Comparison of ENCODE assay signal across 31 cellular contexts in the genomic region with DNA sequence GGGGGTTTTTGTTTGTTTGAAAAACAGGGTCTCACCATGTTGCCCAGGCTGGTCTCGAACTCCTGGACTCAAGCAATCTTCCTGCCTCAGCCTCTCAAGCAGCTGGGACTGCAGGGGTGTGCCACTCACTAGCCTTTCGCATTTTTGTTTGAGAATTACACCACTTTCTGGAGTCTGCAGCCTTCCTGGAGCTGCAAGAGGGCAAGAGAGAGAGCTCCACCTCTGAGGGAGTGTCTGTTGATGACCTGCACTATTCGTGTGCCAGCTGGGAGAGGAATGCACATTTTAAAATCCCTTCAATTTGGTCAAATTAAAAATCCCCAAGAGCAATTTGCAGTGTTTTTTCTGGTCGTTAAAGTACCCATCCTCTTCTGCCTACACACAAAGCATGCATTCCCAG. TPM values are rescaled to one million over a fixed set of nuclear protein-coding genes. Genes with fewer than 3 reads are reported as not detected.
"Had no signal": no experiment of that assay in that cellular context is flagged by ENCODE, and none has a peak within 500 bp of the region (broad histone marks: within the 10 kb centered on the region; RNA-seq: fewer than 3 reads in every experiment).

No MANE protein-coding gene starts in this region.

- H3K9me2 ChIP-seq: SK-N-SH had no signal

- H3K9me3 ChIP-seq: Peyer's patch, SJSA1, SK-N-SH had no signal

- H3K4me3 ChIP-seq: Peyer's patch, SJSA1 had no signal

- H3K27ac ChIP-seq: KMS-11, Peyer's patch, SJSA1 had no signal

- DNase-seq: Karpas-422, KBM-7, MM.1S, MV-4-11, NCI-H1092, NCI-H1105, NCI-H1417 treated with DMSO at 0.1 percent for 48 hours, NCI-H1436 treated with DMSO at 0.1 percent for 48 hours, NCI-H1694 treated with DMSO at 0.1 percent for 48 hours, NCI-H187 treated with DMSO at 0.1 percent for 48 hours, NCI-H2029, NCI-H2081, NCI-H2171 treated with DMSO at 0.1 percent for 48 hours, NCI-H345, NCI-H446, NCI-H510A treated with DMSO at 0.1 percent for 48 hours, NCI-H524 treated with DMSO at 0.1 percent for 48 hours, NCI-H526 treated with DMSO at 0.1 percent for 48 hours, NCI-H774, Peyer's patch, Right ventricle myocardium superior, RPMI8226, SHP77 treated with DMSO at 0.1 percent for 48 hours, SK-N-SH, SW 1271 had no signal

- H3K9ac ChIP-seq: KMS-11, SK-N-SH had no signal

- H3K4me1 ChIP-seq: Peyer's patch, SJSA1 had no signal

- H3K27me3 ChIP-seq: Peyer's patch, SJSA1 had no signal

- H3K36me3 ChIP-seq: Peyer's patch, SJSA1 had no signal

- H3K4me2 ChIP-seq: KMS-11, SK-N-SH had no signal

RNA-seq across cellular contexts. Expression of gene CKMT2, which starts 5.0 kb away (rescaled TPM):
- total RNA-seq: LHCN-M2, MCF 10A, NCI-H460, OCI-LY7, SJSA1 had no signal
